8 cellular contexts compared by ENCODE assay signal in the genomic region with DNA sequence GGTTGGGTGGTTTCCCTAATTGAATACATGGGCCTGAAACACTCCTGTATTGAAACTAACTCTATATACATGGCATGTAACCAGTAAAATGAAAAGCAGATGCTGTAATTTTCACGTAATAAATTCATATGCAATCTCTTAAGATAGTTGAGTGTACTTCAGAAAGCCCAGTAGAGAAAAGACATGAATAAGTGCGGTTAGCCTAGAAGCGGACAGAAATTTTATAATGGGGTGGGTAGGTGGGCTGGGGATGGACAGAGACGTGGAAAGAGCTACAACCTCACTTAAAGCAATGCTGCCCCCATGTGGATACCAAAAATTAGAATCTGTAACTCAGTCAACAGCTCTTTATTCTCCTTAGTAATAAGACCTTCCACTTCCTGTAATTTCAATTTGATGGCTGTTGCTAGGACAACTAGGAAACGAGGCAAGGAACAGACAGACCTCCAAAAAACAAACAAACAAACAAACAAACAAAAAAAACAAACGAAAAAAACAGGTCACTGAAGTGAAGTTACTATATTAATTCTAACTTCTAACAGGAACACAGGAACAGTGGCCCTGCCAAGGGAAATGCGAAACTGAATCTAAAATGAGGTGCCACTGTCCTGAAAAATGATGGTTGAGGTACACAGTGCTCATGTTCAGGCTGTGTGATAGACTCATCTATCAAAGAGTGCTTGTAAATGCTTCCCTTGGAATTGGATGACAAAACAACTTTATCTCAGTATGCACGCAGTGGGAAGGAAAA.
DNase-seq lines count a peak whose midpoint lies in the region; TF ChIP-seq lines count a peak whose summit lies in the region.

No MANE protein-coding gene starts in this region.

- H3K27me3 ChIP-seq in HAP-1 (ENCODE audit: low read depth): no peaks in the 10 kb centered on the region
- no peaks in the 10 kb centered on the region for H3K27me3 ChIP-seq in ascending aorta
- H3K27me3 ChIP-seq in spleen (replicated peaks in 1 of 7): no peaks in the 10 kb centered on the region

- H3K4me1 ChIP-seq in HAP-1: no peaks in the 10 kb centered on the region
- H3K4me1 ChIP-seq in ascending aorta: peaks cover 4 to 8% of the 10 kb centered on the region in 2 donors
- peaks cover 0 to 20% (median 9%) of the 10 kb centered on the region in 6 donors for H3K4me1 ChIP-seq in spleen

- no peaks in the 10 kb centered on the region for H3K27me3 Mint-ChIP-seq in immature natural killer cell (ENCODE audit: low read depth in 3 of 3)

- in situ Hi-C loops in HAP-1 (cut with MboI; ENCODE audit: low sequenced_read_pairs): no loop called here

- WGBS in spleen, 5 donors: 46 to 52% (median 49%) methylated on average over 8 of the region's 8 CpGs

- no peaks in the 10 kb centered on the region for H3K9me3 Mint-ChIP-seq in immature natural killer cell

- H3K27ac Mint-ChIP-seq in immature natural killer cell: peak overlapping the region in 1 of 6 donors; percentile 18

- no peak overlapping the region for H3K4me3 Mint-ChIP-seq in immature natural killer cell

- TF ChIP-seq POLR2A in spleen (IDR thresholded peaks at IDR 0.05): no peak

- DNase-seq in COLO668 (lab: John Stamatoyannopoulos, UW; ENCODE audit: unreplicated experiment) (peak; percentile 39), HAP-1 (ENCODE audit: low spot score in 2 of 2) (peak; percentile 64 to 68), NCI-H526 (lab: John Stamatoyannopoulos, UW) (peak; percentile 53 to 73), ascending aorta (ENCODE audit: low spot score in 2 of 2) (no peak), immature natural killer cell (peak in 2 of 3 donors; percentile 10 to 14), spleen (no peak), NCI-H1048 (lab: John Stamatoyannopoulos, UW) (no peak)
- DNase-seq in activated CD4-positive, alpha-beta T cell treated with anti-CD3 and anti-CD28 coated beads for 48 hours: no peak

- TF ChIP-seq CTCF in ascending aorta (IDR thresholded peaks at IDR 0.05) (peak; percentile 35 to 60 (median 42)), spleen (IDR thresholded peaks at IDR 0.05 in 8 of 11, conservative IDR thresholded peaks at IDR 0.05 in 3 of 11) (peak; percentile 7 to 63 (median 39))

- intact Hi-C loops in ascending aorta (cut with DNase I): loop anchor here (2.0 to 5.0 kb wide), 4 partner anchors 45 to 319 kb away; no protein-coding TSS in a partner anchor
- intact Hi-C loops in spleen (cut with DNase I; ENCODE audit: low total_unique reads): no loop called here

- no peaks in the 10 kb centered on the region for H3K36me3 Mint-ChIP-seq in immature natural killer cell

- H3K4me3 ChIP-seq in HAP-1 (no peak overlapping the region), ascending aorta (no peak overlapping the region), spleen (no peak overlapping the region)

- H3K4me1 Mint-ChIP-seq in immature natural killer cell: peaks cover 0 to 16% of the 10 kb centered on the region in 2 donors

- H3K27ac ChIP-seq in ascending aorta: peak overlapping the region; percentile 41 to 43
- H3K27ac ChIP-seq in spleen: peak overlapping the region in 1 of 8 donors; percentile 35

- H3K36me3 ChIP-seq in HAP-1 (replicated peaks) (no peaks in the 10 kb centered on the region), ascending aorta (no peaks in the 10 kb centered on the region), spleen (no peaks in the 10 kb centered on the region)

- H3K9me3 ChIP-seq in HAP-1: no peaks in the 10 kb centered on the region
- H3K9me3 ChIP-seq in ascending aorta: no peaks in the 10 kb centered on the region
- H3K9me3 ChIP-seq in spleen: peaks cover 0 to 4% (median 0%) of the 10 kb centered on the region in 8 donors

Comparison
In these comparisons a context has a peak if more than half of its experiments do, and no peak if none do; other contexts are left out.
1. DNase-seq: peak in COLO668 (single experiment), HAP-1 (2 of 2), NCI-H526 (2 of 2) and immature natural killer cell (2 of 3); none in ascending aorta (0 of 2), spleen (single experiment), NCI-H1048 (single experiment) and activated CD4-positive, alpha-beta T cell treated with anti-CD3 and anti-CD28 coated beads for 48 hours (single experiment).